Comparison of ENCODE assay signal across 2 cellular contexts in the genomic region with DNA sequence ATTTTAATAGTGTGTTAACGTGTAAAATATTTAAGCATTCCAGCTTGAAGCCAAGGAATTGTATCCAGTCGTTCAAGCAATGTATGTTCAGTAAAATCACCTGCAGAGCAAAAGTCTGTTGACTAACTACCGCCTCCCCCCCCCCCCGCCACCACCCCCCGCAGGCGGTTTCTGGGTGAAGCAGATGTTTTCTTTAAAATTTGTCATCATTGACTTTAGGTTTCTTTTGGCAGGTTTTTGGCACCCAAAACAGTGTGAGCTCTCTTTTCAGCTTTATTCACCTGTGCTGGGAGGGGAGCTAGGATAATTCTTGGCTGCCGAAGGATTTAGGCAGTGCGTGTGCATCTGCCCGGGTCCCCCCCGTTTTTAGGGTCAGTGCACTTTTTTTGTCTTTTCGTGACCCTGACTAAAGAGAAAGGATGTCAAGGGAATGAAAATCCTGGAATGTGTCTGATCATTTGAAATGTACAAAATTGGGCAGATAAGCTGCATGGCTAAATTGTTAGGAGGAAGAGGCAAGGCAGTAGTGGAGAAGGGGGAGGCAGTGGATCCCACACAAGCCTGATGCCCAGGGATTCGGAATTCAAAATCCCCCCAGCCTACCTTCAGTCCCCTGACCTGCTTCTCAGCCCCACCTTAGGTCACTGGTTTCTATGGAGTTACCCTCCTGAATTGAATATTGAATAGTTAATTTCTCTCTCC.
TF ChIP-seq lines count a peak whose summit lies in the region.

No MANE protein-coding gene starts in this region.

TF ChIP-seq in SK-N-SH, 30 proteins besides CTCF, POLR2A, EP300 and RAD21 (continued from another document):
- TF ChIP-seq, protein P1, sequence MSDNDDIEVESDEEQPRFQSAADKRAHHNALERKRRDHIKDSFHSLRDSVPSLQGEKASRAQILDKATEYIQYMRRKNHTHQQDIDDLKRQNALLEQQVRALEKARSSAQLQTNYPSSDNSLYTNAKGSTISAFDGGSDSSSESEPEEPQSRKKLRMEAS (IDR thresholded peaks at IDR 0.05; ENCODE audit: low read depth), result no peak
- TF ChIP-seq NFIC (IDR thresholded peaks at IDR 0.05; ENCODE audit: borderline replicate concordance) (no peak), RFX5 (IDR thresholded peaks at IDR 0.05; ENCODE audit: low read length) (no peak), GATA2 (CRISPR knock-in tag; IDR thresholded peaks at IDR 0.05) (no peak), FOXJ3 (CRISPR knock-in tag; IDR thresholded peaks at IDR 0.05) (no peak), FOSL2 (IDR thresholded peaks at IDR 0.05; ENCODE audit: borderline replicate concordance, low read depth) (no peak), POLR2AphosphoS5 (IDR thresholded peaks at IDR 0.05; ENCODE audit: low read depth, low read length) (no peak), SIN3A (IDR thresholded peaks at IDR 0.05; ENCODE audit: borderline replicate concordance, low read depth, low read length) (no peak), CHD2 (IDR thresholded peaks at IDR 0.05; ENCODE audit: low read length, partially characterized antibody) (no peak), IRF3 (IDR thresholded peaks at IDR 0.05; ENCODE audit: low read depth, low read length) (no peak), USF1 (IDR thresholded peaks at IDR 0.05; ENCODE audit: borderline replicate concordance, low read depth) (no peak), MEF2A (IDR thresholded peaks at IDR 0.05; ENCODE audit: borderline replicate concordance, low read depth) (no peak)
- TF ChIP-seq, protein P2, sequence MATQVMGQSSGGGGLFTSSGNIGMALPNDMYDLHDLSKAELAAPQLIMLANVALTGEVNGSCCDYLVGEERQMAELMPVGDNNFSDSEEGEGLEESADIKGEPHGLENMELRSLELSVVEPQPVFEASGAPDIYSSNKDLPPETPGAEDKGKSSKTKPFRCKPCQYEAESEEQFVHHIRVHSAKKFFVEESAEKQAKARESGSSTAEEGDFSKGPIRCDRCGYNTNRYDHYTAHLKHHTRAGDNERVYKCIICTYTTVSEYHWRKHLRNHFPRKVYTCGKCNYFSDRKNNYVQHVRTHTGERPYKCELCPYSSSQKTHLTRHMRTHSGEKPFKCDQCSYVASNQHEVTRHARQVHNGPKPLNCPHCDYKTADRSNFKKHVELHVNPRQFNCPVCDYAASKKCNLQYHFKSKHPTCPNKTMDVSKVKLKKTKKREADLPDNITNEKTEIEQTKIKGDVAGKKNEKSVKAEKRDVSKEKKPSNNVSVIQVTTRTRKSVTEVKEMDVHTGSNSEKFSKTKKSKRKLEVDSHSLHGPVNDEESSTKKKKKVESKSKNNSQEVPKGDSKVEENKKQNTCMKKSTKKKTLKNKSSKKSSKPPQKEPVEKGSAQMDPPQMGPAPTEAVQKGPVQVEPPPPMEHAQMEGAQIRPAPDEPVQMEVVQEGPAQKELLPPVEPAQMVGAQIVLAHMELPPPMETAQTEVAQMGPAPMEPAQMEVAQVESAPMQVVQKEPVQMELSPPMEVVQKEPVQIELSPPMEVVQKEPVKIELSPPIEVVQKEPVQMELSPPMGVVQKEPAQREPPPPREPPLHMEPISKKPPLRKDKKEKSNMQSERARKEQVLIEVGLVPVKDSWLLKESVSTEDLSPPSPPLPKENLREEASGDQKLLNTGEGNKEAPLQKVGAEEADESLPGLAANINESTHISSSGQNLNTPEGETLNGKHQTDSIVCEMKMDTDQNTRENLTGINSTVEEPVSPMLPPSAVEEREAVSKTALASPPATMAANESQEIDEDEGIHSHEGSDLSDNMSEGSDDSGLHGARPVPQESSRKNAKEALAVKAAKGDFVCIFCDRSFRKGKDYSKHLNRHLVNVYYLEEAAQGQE (IDR thresholded peaks at IDR 0.05; ENCODE audit: low read depth, low read length), result no peak

TF ChIP-seq in SK-N-SH treated with all-trans-retinoic acid at 6 μM for 48 hours, 23 proteins besides CTCF, POLR2A, EP300 and RAD21:
- no peak for TF ChIP-seq POU6F1 (CRISPR knock-in tag; IDR thresholded peaks at IDR 0.05; ENCODE audit: borderline replicate concordance, low read depth)
- TF ChIP-seq RARB (CRISPR knock-in tag; IDR thresholded peaks at IDR 0.05), result no peak
- TF ChIP-seq, protein P3, sequence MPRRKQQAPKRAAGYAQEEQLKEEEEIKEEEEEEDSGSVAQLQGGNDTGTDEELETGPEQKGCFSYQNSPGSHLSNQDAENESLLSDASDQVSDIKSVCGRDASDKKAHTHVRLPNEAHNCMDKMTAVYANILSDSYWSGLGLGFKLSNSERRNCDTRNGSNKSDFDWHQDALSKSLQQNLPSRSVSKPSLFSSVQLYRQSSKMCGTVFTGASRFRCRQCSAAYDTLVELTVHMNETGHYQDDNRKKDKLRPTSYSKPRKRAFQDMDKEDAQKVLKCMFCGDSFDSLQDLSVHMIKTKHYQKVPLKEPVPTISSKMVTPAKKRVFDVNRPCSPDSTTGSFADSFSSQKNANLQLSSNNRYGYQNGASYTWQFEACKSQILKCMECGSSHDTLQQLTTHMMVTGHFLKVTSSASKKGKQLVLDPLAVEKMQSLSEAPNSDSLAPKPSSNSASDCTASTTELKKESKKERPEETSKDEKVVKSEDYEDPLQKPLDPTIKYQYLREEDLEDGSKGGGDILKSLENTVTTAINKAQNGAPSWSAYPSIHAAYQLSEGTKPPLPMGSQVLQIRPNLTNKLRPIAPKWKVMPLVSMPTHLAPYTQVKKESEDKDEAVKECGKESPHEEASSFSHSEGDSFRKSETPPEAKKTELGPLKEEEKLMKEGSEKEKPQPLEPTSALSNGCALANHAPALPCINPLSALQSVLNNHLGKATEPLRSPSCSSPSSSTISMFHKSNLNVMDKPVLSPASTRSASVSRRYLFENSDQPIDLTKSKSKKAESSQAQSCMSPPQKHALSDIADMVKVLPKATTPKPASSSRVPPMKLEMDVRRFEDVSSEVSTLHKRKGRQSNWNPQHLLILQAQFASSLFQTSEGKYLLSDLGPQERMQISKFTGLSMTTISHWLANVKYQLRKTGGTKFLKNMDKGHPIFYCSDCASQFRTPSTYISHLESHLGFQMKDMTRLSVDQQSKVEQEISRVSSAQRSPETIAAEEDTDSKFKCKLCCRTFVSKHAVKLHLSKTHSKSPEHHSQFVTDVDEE (CRISPR knock-in tag; IDR thresholded peaks at IDR 0.05), result no peak
- no peak for TF ChIP-seq OSR1 (CRISPR knock-in tag; IDR thresholded peaks at IDR 0.05)
- no peak for TF ChIP-seq ESRRG (CRISPR knock-in tag; IDR thresholded peaks at IDR 0.05)
- no peak for TF ChIP-seq ZNF565 (CRISPR knock-in tag; conservative IDR thresholded peaks at IDR 0.05; ENCODE audit: low read depth)
- TF ChIP-seq GLIS3 (CRISPR knock-in tag; IDR thresholded peaks at IDR 0.05), result no peak
- TF ChIP-seq ZNF8 (CRISPR knock-in tag; IDR thresholded peaks at IDR 0.05), result no peak
- TF ChIP-seq, protein P4, sequence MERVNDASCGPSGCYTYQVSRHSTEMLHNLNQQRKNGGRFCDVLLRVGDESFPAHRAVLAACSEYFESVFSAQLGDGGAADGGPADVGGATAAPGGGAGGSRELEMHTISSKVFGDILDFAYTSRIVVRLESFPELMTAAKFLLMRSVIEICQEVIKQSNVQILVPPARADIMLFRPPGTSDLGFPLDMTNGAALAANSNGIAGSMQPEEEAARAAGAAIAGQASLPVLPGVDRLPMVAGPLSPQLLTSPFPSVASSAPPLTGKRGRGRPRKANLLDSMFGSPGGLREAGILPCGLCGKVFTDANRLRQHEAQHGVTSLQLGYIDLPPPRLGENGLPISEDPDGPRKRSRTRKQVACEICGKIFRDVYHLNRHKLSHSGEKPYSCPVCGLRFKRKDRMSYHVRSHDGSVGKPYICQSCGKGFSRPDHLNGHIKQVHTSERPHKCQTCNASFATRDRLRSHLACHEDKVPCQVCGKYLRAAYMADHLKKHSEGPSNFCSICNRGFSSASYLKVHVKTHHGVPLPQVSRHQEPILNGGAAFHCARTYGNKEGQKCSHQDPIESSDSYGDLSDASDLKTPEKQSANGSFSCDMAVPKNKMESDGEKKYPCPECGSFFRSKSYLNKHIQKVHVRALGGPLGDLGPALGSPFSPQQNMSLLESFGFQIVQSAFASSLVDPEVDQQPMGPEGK (CRISPR knock-in tag; IDR thresholded peaks at IDR 0.05; ENCODE audit: borderline replicate concordance), result no peak
- TF ChIP-seq, protein P5, sequence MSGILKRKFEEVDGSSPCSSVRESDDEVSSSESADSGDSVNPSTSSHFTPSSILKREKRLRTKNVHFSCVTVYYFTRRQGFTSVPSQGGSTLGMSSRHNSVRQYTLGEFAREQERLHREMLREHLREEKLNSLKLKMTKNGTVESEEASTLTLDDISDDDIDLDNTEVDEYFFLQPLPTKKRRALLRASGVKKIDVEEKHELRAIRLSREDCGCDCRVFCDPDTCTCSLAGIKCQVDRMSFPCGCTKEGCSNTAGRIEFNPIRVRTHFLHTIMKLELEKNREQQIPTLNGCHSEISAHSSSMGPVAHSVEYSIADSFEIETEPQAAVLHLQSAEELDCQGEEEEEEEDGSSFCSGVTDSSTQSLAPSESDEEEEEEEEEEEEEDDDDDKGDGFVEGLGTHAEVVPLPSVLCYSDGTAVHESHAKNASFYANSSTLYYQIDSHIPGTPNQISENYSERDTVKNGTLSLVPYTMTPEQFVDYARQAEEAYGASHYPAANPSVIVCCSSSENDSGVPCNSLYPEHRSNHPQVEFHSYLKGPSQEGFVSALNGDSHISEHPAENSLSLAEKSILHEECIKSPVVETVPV (CRISPR knock-in tag; IDR thresholded peaks at IDR 0.05), result no peak
TF ChIP-seq in SK-N-SH treated with all-trans-retinoic acid at 6 μM for 48 hours: peak in this region for 0.
